ENCODE assay signal across 8 cellular contexts in the genomic region with DNA sequence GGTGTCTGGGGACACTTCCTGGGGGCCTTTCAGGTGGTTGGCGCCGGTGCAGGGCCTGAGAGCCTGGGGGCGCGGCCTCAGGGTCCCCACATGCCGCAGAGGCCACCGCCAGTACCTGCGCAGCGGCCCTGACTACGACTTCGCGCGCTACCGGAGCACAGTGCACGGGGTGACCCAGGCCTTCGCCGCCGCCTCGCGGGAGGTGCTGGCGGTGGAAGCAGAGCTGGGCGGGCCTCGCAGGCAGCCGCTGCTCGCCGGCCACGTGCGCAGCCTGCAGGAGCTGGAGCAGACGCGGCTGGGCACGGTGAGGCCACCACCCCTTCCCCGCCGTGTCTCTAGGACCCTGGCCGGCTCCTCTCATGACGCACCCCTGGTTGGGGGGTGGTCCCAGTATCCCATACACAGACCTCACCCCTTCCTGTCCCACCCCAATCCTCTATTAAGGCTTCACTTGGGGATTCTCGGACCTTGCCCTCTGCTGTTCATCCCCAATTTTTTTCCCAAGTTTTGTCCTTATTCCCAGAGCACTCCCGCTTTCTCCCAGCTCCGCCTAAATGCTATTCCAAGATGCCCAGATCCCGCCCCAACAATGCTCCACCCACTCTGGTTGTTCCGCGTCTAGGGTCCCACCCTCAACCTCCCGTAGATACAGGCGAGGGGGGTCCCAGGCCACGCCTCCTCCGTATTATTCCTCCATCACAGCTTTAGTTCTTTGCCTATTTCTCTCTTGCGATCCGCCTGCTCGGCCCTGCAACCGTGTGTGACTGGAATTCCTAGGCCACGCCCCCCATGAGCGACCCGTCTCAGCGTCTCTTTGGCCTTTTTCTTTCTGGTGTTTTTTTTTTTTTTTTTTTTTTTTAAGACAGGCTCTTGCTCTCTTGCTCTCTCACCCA. TPM values are rescaled to one million over a fixed set of nuclear protein-coding genes. Genes with fewer than 3 reads are reported as not detected.
A peak's percentile ranks its signal among the peaks of the same experiment; 100 is the strongest.
DNase-seq lines count a peak whose midpoint lies in the region; ATAC-seq, FAIRE-seq and TF ChIP-seq lines count a peak whose summit lies in the region.

No MANE protein-coding gene starts in this region.

- TF ChIP-seq EP300 in K562 (IDR thresholded peaks at IDR 0.05; ENCODE audit: low read length), result no peak

- no peak for TF ChIP-seq POLR2A in K562 (conservative IDR thresholded peaks at IDR 0.05)

- no peaks in the 10 kb centered on the region for H3K9me3 Mint-ChIP-seq in T-cell

- H3K79me2 ChIP-seq in MM.1S (ENCODE audit: low read length) (peaks cover 16% of the 10 kb centered on the region), K562 (ENCODE audit: control insufficient read depth, insufficient read depth, low read length) (peaks cover 24% of the 10 kb centered on the region)

- H3K4me1 ChIP-seq in MM.1S (ENCODE audit: low read length), result peaks cover 10% of the 10 kb centered on the region
- H3K4me1 ChIP-seq in K562 (replicated peaks in 1 of 2; ENCODE audit: control insufficient read depth in 2 of 2, insufficient read depth in 2 of 2, low read length in 2 of 2), result peaks cover 23 to 68% of the 10 kb centered on the region in 2 experiments
- H3K4me1 ChIP-seq in iPS-20b (ENCODE audit: insufficient read depth, low read length), result peaks cover 6% of the 10 kb centered on the region; the same call in 1 of the 2 replicates

- no peak for FAIRE-seq in K562 (lab: Jason Lieb, UNC)

- H3K4me3 Mint-ChIP-seq in T-cell, result peak overlapping the region; percentile 79 to 88 (median 80)

- in situ Hi-C loops in K562 (cut with MboI), result no loop called here

- H3K4me2 ChIP-seq in MM.1S (ENCODE audit: low read depth, low read length) (peak overlapping the region; percentile 99), K562 (ENCODE audit: insufficient read depth, low read length) (peak overlapping the region; percentile 89)

- peaks cover 20% of the 10 kb centered on the region for H3F3A ChIP-seq in MM.1S (ENCODE audit: insufficient read depth, low read length)

- TF ChIP-seq RAD21 in K562 (CRISPR knock-in tag; conservative IDR thresholded peaks at IDR 0.05 in 1 of 2, IDR thresholded peaks at IDR 0.05 in 1 of 2), result peak in 1 of 2 experiments; percentile 47; a peak in 2 of 4 replicates

- H3K9ac ChIP-seq in MM.1S (ENCODE audit: low read length), result peak overlapping the region; percentile 95
- H3K9ac ChIP-seq in K562 (ENCODE audit: insufficient read depth in 1 of 2, low read depth in 2 of 2, low read length in 2 of 2), result peak overlapping the region; percentile 85 to 93
- peak overlapping the region; percentile 89 for H3K9ac ChIP-seq in iPS-20b (ENCODE audit: low read depth, low read length)

- no peaks in the 10 kb centered on the region for H3K9me2 ChIP-seq in MM.1S (replicated peaks; ENCODE audit: insufficient read depth, low read length)

- H4K20me1 ChIP-seq in MM.1S (ENCODE audit: insufficient read depth, low read length), result no peaks in the 10 kb centered on the region
- H4K20me1 ChIP-seq in K562 (replicated peaks; ENCODE audit: control insufficient read depth, insufficient read depth, low read length), result peaks cover 6% of the 10 kb centered on the region; the same call in 1 of the 2 replicates

- H3K36me3 Mint-ChIP-seq in T-cell, result peaks cover 3% of the 10 kb centered on the region

- no peaks in the 10 kb centered on the region for H3K27me3 Mint-ChIP-seq in T-cell

- no peaks in the 10 kb centered on the region for H3K9me1 ChIP-seq in K562 (ENCODE audit: control insufficient read depth, insufficient read depth, low read length)

- peak overlapping the region; percentile 91 for H3K4me3 ChIP-seq in H7 (ENCODE audit: insufficient read depth, low read depth, low read length)
- peak overlapping the region; percentile 98 for H3K4me3 ChIP-seq in MM.1S (ENCODE audit: low read length)
- peak overlapping the region; percentile 71 for H3K4me3 ChIP-seq in K562
- H3K4me3 ChIP-seq in iPS-20b (ENCODE audit: low read length), result peak overlapping the region; percentile 88

- ATAC-seq in T-cell (replicated peaks in 1 of 4), result peak; percentile 59 to 61 (median 60)
- ATAC-seq in K562, result peak; percentile 78

- H3K9me3 ChIP-seq in MM.1S (replicated peaks; ENCODE audit: insufficient read depth, low read length) (no peaks in the 10 kb centered on the region), K562 (replicated peaks; ENCODE audit: control insufficient read depth, insufficient read depth, low read depth, low read length) (no peaks in the 10 kb centered on the region), iPS-20b (ENCODE audit: insufficient read depth, low read depth, low read length) (no peaks in the 10 kb centered on the region)

- H3K36me3 ChIP-seq in H7 (replicated peaks; ENCODE audit: control insufficient read depth, insufficient read depth, low read length) (peaks cover 2% of the 10 kb centered on the region; the same call in 1 of the 2 replicates), MM.1S (replicated peaks; ENCODE audit: insufficient read depth, low read length) (0 out of 2 replicates have a peak, but pooled peaks cover 7% of the 10 kb centered on the region), K562 (ENCODE audit: control insufficient read depth, insufficient read depth, low read length) (peaks cover 5% of the 10 kb centered on the region; the same call in 2 of the 3 replicates), iPS-20b (ENCODE audit: insufficient read depth, low read depth, low read length) (peaks cover 4% of the 10 kb centered on the region; the same call in 1 of the 2 replicates)

- TF ChIP-seq CTCF in MM.1S (IDR thresholded peaks at IDR 0.05; ENCODE audit: low read length) (peak; percentile 17; the same call in 1 of the 2 replicates), K562 (IDR thresholded peaks at IDR 0.05 in 2 of 3, conservative IDR thresholded peaks at IDR 0.05 in 1 of 3; ENCODE audit: insufficient read depth in 2 of 3, low read depth in 1 of 3, low read length in 3 of 3) (peak; percentile 24 to 57 (median 30); a peak in 4 of 6 replicates)

- no peaks in the 10 kb centered on the region for H3K27me3 ChIP-seq in H7 (ENCODE audit: control insufficient read depth, insufficient read depth, low read length)
- H3K27me3 ChIP-seq in MM.1S (replicated peaks; ENCODE audit: insufficient read depth, low read length), result no peaks in the 10 kb centered on the region
- no peaks in the 10 kb centered on the region for H3K27me3 ChIP-seq in K562 (ENCODE audit: control insufficient read depth in 2 of 2, insufficient read depth in 2 of 2, low read length in 2 of 2)
- H3K27me3 ChIP-seq in iPS-20b (ENCODE audit: insufficient read depth, low read length), result peaks cover under 1% of the 10 kb centered on the region; the same call in 1 of the 2 replicates

- H3K27ac ChIP-seq in MM.1S (ENCODE audit: low read length) (peak overlapping the region; percentile 92), K562 (ENCODE audit: extremely low read depth, low read depth, low read length) (peak overlapping the region; percentile 79), iPS-20b (ENCODE audit: low read length) (peak overlapping the region; percentile 63)

- POLR2A ChIA-PET in T-cell (lab: Charles Lee) (interaction anchor here (0.6 to 1.4 kb wide), 7 partner anchors 12 to 941 kb away, joined by 3 to 14 read pairs (median 5); a partner anchor contains a TSS), K562 (lab: Yijun Ruan, JAX) (interaction anchor here (0.6 to 5.4 kb wide), 11 partner anchors 8 to 371 kb away, joined by 3 to 39 read pairs (median 4); a partner anchor contains a TSS)

- DNase-seq in GM03348 (ENCODE audit: low spot score), result peak; percentile 78
- peak; percentile 88 for DNase-seq in H7
- peak; percentile 76 for DNase-seq in MM.1S
- peak in 31 of 34 experiments; percentile 51 to 80 (median 67) for DNase-seq in T-cell
- DNase-seq in K562 (ENCODE audit: extremely low read depth in 1 of 4, low spot score in 3 of 4), result peak; percentile 60 to 83 (median 67)
- DNase-seq in stimulated activated CD4-positive, alpha-beta T cell treated with anti-CD3 and anti-CD28 coated beads, Interleukin-15, amount 100 ng/mL, for 1 hour (ENCODE audit: low read depth in 1 of 2, low spot score in 1 of 2), result peak; percentile 46 to 51
- DNase-seq in A172 (ENCODE audit: low spot score), result no peak

- peak overlapping the region; percentile 89 for H3K27ac Mint-ChIP-seq in T-cell

- under 1% methylated on average over 51 of the region's 52 CpGs for WGBS in K562 (ENCODE audit: insufficient coverage, low coverage, missing lambda C conversion rate)

- BruUV-seq in K562 (replicated peaks; lab: Mats Ljungman, UMichigan), result no TSS peak

- peaks cover 37 to 48% (median 38%) of the 10 kb centered on the region in 3 donors for H3K4me1 Mint-ChIP-seq in T-cell

- intact Hi-C loops in K562 (cut with micrococcal nuclease), result loop anchor here (1.0 to 10.0 kb wide), 7 partner anchors 19 to 255 kb away; a partner anchor contains a TSS

- H2AFZ ChIP-seq in MM.1S (ENCODE audit: low read length), result peak overlapping the region; percentile 92
- H2AFZ ChIP-seq in K562 (ENCODE audit: low read depth, low read length), result peak overlapping the region; percentile 79

- CTCF ChIA-PET in T-cell (lab: Charles Lee) (interaction anchor here (0.6 to 3.2 kb wide), 6 partner anchors 18 to 260 kb away, joined by 3 to 24 read pairs (median 9); a partner anchor contains a TSS), K562 (lab: Yijun Ruan, JAX; ENCODE audit: low intra/inter-chr PET ratio) (interaction anchor here (0.6 to 1.6 kb wide), 3 partner anchors 86 to 258 kb away, joined by 3 to 4 read pairs (median 4); no protein-coding TSS in a partner anchor)

RNA-seq across cellular contexts. Expression of a gene that starts 1.0 kb away (rescaled TPM):
- 117 TPM in 2 replicates for total RNA-seq in H7 (2014; rRNA removed; shearing (Covaris generic))
- total RNA-seq in T-cell (100 to 1,000 TPM in 4 of 5 donors, 10 to 100 TPM in 1; 91.8 to 166 (median 150) TPM), K562 (2014; rRNA removed) (118 and 136 TPM in 2 replicates), K562 (2014; rRNA removed; fragmentation: Illumina TruSeq; extraction: Trizol) (4.8 and 7.2 TPM in 2 replicates), K562 (2015; rRNA removed; fragmentation: Illumina TruSeq; extraction: Trizol) (17.4 and 17.7 TPM in 2 replicates), K562 (2021) (78.5 and 87.0 TPM in 2 replicates)
- total RNA-seq in K562 (2011; cell fraction: chromatin; rRNA removed; ENCODE audit: low replicate concordance), result 18.7 and 60.0 TPM in 2 replicates
- 56.3 and 62.2 TPM in 2 replicates for total RNA-seq in K562 (2011; cell fraction: nucleolus; rRNA removed)
- 43.5 and 57.0 TPM in 2 replicates for total RNA-seq in K562 (2011; cell fraction: nucleoplasm; rRNA removed)
- polyA plus RNA-seq in K562 (2011; rRNA removed) (13.8 and 19.2 TPM in 2 replicates), K562 (2014; fragmentation: Illumina TruSeq; extraction: Trizol) (5.7 and 8.4 TPM in 2 replicates), K562 (2014; fragmentation: Nextera tagmentation; extraction: Ambion mirVana) (1 to 10 TPM; 1.9 to 4.7 TPM), K562 (2014; rRNA removed) (102 and 115 TPM in 2 replicates)
- 34.7 and 78.2 TPM in 2 replicates for polyA plus RNA-seq in K562 (2011; cell fraction: cytosol; rRNA removed)
- polyA plus RNA-seq in K562 (2011; cell fraction: nucleus; rRNA removed), result 180 and 217 TPM in 2 replicates
- polyA plus RNA-seq in K562 (2012), result 58.6 and 65.4 TPM in 2 replicates
- polyA minus RNA-seq in K562 (2011; rRNA and poly(A)+ RNA removed), result 1.2 and 1.4 TPM in 2 replicates
- polyA minus RNA-seq in K562 (2011; cell fraction: cytosol; rRNA and poly(A)+ RNA removed), result 11.4 and 17.5 TPM in 2 replicates
- polyA minus RNA-seq in K562 (2011; cell fraction: nucleus; rRNA and poly(A)+ RNA removed), result 9.3 and 9.8 TPM in 2 replicates
- 122 and 137 TPM in 2 replicates for total RNA-seq in A172 (2014; rRNA removed; shearing (Covaris generic))

RNA-seq across cellular contexts. Expression of a gene that starts 17.0 kb away (rescaled TPM):
- total RNA-seq in H7 (2014; rRNA removed; shearing (Covaris generic)), result 47.4 and 52.8 TPM in 2 replicates
- under 1 TPM in 2 of 5 donors, not detected in 3; 0.56 to 0.73 TPM for total RNA-seq in T-cell
- total RNA-seq in K562 (2011; cell fraction: chromatin; rRNA removed; ENCODE audit: low replicate concordance), result 2.2 TPM in 1 of 2 replicates, not detected in the other
- 0.79 and 2.8 TPM in 2 replicates for total RNA-seq in K562 (2011; cell fraction: nucleolus; rRNA removed)
- 1.1 and 1.8 TPM in 2 replicates for total RNA-seq in K562 (2011; cell fraction: nucleoplasm; rRNA removed)
- 2.9 and 5.2 TPM in 2 replicates for total RNA-seq in K562 (2014; rRNA removed)
- total RNA-seq in K562 (2014; rRNA removed; fragmentation: Illumina TruSeq; extraction: Trizol), result 0.98 and 1.1 TPM in 2 replicates
- 1.5 and 1.6 TPM in 2 replicates for total RNA-seq in K562 (2015; rRNA removed; fragmentation: Illumina TruSeq; extraction: Trizol)
- total RNA-seq in K562 (2021), result 3.3 and 5.6 TPM in 2 replicates
- 0.85 and 2.3 TPM in 2 replicates for polyA plus RNA-seq in K562 (2011; rRNA removed)
- 1.8 and 1.9 TPM in 2 replicates for polyA plus RNA-seq in K562 (2011; cell fraction: cytosol; rRNA removed)
- polyA plus RNA-seq in K562 (2011; cell fraction: nucleus; rRNA removed), result 1.1 and 3.9 TPM in 2 replicates
- polyA plus RNA-seq in K562 (2012), result 3.7 and 4.7 TPM in 2 replicates
- polyA plus RNA-seq in K562 (2014; fragmentation: Illumina TruSeq; extraction: Trizol), result 0.90 and 1.2 TPM in 2 replicates
- 1 to 10 TPM; 1.7 to 1.8 TPM for polyA plus RNA-seq in K562 (2014; fragmentation: Nextera tagmentation; extraction: Ambion mirVana)
- 3.6 and 3.9 TPM in 2 replicates for polyA plus RNA-seq in K562 (2014; rRNA removed)
- not detected in 2 replicates for polyA minus RNA-seq in K562 (2011; rRNA and poly(A)+ RNA removed)
- 4.5 TPM in 1 of 2 replicates, not detected in the other for polyA minus RNA-seq in K562 (2011; cell fraction: cytosol; rRNA and poly(A)+ RNA removed)
- 0.22 TPM in 1 of 2 replicates, not detected in the other for polyA minus RNA-seq in K562 (2011; cell fraction: nucleus; rRNA and poly(A)+ RNA removed)
- 29.3 and 55.9 TPM in 2 replicates for total RNA-seq in A172 (2014; rRNA removed; shearing (Covaris generic))

RNA-seq across cellular contexts. Expression of a gene that starts 18.0 kb away (rescaled TPM):
- total RNA-seq in H7 (2014; rRNA removed; shearing (Covaris generic)), result 1,268 and 1,295 TPM in 2 replicates
- total RNA-seq in T-cell (1,000 to 10,000 TPM; 1,917 to 2,053 (median 1,972) TPM), K562 (2014; rRNA removed) (1,110 and 1,524 TPM in 2 replicates), K562 (2014; rRNA removed; fragmentation: Illumina TruSeq; extraction: Trizol) (1,512 and 1,662 TPM in 2 replicates), K562 (2015; rRNA removed; fragmentation: Illumina TruSeq; extraction: Trizol) (1,433 and 1,470 TPM in 2 replicates), K562 (2021) (2,028 and 2,215 TPM in 2 replicates)
- total RNA-seq in K562 (2011; cell fraction: chromatin; rRNA removed; ENCODE audit: low replicate concordance), result 157 and 351 TPM in 2 replicates
- 427 and 474 TPM in 2 replicates for total RNA-seq in K562 (2011; cell fraction: nucleolus; rRNA removed)
- 616 and 1,019 TPM in 2 replicates for total RNA-seq in K562 (2011; cell fraction: nucleoplasm; rRNA removed)
- polyA plus RNA-seq in K562 (2011; rRNA removed) (1,733 and 2,197 TPM in 2 replicates), K562 (2014; fragmentation: Illumina TruSeq; extraction: Trizol) (2,671 and 2,751 TPM in 2 replicates), K562 (2014; fragmentation: Nextera tagmentation; extraction: Ambion mirVana) (1,000 to 10,000 TPM; 2,213 to 2,563 TPM), K562 (2014; rRNA removed) (1,690 and 2,247 TPM in 2 replicates)
- 4,493 and 4,718 TPM in 2 replicates for polyA plus RNA-seq in K562 (2011; cell fraction: cytosol; rRNA removed)
- 1,163 and 1,235 TPM in 2 replicates for polyA plus RNA-seq in K562 (2011; cell fraction: nucleus; rRNA removed)
- 2,878 and 4,513 TPM in 2 replicates for polyA plus RNA-seq in K562 (2012)
- 1,555 and 1,880 TPM in 2 replicates for polyA minus RNA-seq in K562 (2011; rRNA and poly(A)+ RNA removed)
- 757 and 815 TPM in 2 replicates for polyA minus RNA-seq in K562 (2011; cell fraction: cytosol; rRNA and poly(A)+ RNA removed)
- 165 and 281 TPM in 2 replicates for polyA minus RNA-seq in K562 (2011; cell fraction: nucleus; rRNA and poly(A)+ RNA removed)
- 779 and 974 TPM in 2 replicates for total RNA-seq in A172 (2014; rRNA removed; shearing (Covaris generic))

RNA-seq across cellular contexts. Expression of a gene that starts 23.0 kb away (rescaled TPM):
- total RNA-seq in H7 (2014; rRNA removed; shearing (Covaris generic)), result 1.8 and 3.5 TPM in 2 replicates
- total RNA-seq in T-cell (under 1 TPM in 2 of 5 donors, not detected in 3; 0.38 to 0.40 TPM), K562 (2014; rRNA removed) (not detected in 2 replicates), K562 (2014; rRNA removed; fragmentation: Illumina TruSeq; extraction: Trizol) (not detected in 2 replicates), K562 (2015; rRNA removed; fragmentation: Illumina TruSeq; extraction: Trizol) (not detected in 2 replicates), K562 (2021) (not detected in 2 replicates)
- 0.23 TPM in 1 of 2 replicates, not detected in the other for total RNA-seq in K562 (2011; cell fraction: chromatin; rRNA removed; ENCODE audit: low replicate concordance)
- 0.33 TPM in 1 of 2 replicates, not detected in the other for total RNA-seq in K562 (2011; cell fraction: nucleolus; rRNA removed)
- 1.7 TPM in 1 of 2 replicates, not detected in the other for total RNA-seq in K562 (2011; cell fraction: nucleoplasm; rRNA removed)
- polyA plus RNA-seq in K562 (2011; rRNA removed) (not detected in 2 replicates), K562 (2014; fragmentation: Illumina TruSeq; extraction: Trizol) (0.25 TPM in 1 of 2 replicates, not detected in the other), K562 (2014; fragmentation: Nextera tagmentation; extraction: Ambion mirVana) (not detected), K562 (2014; rRNA removed) (0.37 TPM in 1 of 2 replicates, not detected in the other)
- 0.18 TPM in 1 of 2 replicates, not detected in the other for polyA plus RNA-seq in K562 (2011; cell fraction: cytosol; rRNA removed)
- 0.47 and 1.00 TPM in 2 replicates for polyA plus RNA-seq in K562 (2011; cell fraction: nucleus; rRNA removed)
- 0.10 and 0.48 TPM in 2 replicates for polyA plus RNA-seq in K562 (2012)
- not detected in 2 replicates for polyA minus RNA-seq in K562 (2011; rRNA and poly(A)+ RNA removed)
- not detected in 2 replicates for polyA minus RNA-seq in K562 (2011; cell fraction: cytosol; rRNA and poly(A)+ RNA removed)
- not detected in 2 replicates for polyA minus RNA-seq in K562 (2011; cell fraction: nucleus; rRNA and poly(A)+ RNA removed)
- 5.2 and 5.4 TPM in 2 replicates for total RNA-seq in A172 (2014; rRNA removed; shearing (Covaris generic))

RNA-seq across cellular contexts. Expression of a gene that starts 32.0 kb away (rescaled TPM):
- total RNA-seq in H7 (2014; rRNA removed; shearing (Covaris generic)), result 190 and 202 TPM in 2 replicates
- total RNA-seq in T-cell (100 to 1,000 TPM in 1 of 5 donors, 10 to 100 TPM in 4; 73.1 to 112 (median 95.8) TPM), K562 (2014; rRNA removed) (133 and 147 TPM in 2 replicates), K562 (2014; rRNA removed; fragmentation: Illumina TruSeq; extraction: Trizol) (48.7 and 66.2 TPM in 2 replicates), K562 (2015; rRNA removed; fragmentation: Illumina TruSeq; extraction: Trizol) (80.5 and 83.3 TPM in 2 replicates), K562 (2021) (114 and 118 TPM in 2 replicates)
- 91.9 and 173 TPM in 2 replicates for total RNA-seq in K562 (2011; cell fraction: chromatin; rRNA removed; ENCODE audit: low replicate concordance)
- 110 and 120 TPM in 2 replicates for total RNA-seq in K562 (2011; cell fraction: nucleolus; rRNA removed)
- 109 and 127 TPM in 2 replicates for total RNA-seq in K562 (2011; cell fraction: nucleoplasm; rRNA removed)
- polyA plus RNA-seq in K562 (2011; rRNA removed) (159 and 217 TPM in 2 replicates), K562 (2014; fragmentation: Illumina TruSeq; extraction: Trizol) (191 and 210 TPM in 2 replicates), K562 (2014; fragmentation: Nextera tagmentation; extraction: Ambion mirVana) (10 to 100 TPM; 21.9 to 41.3 TPM), K562 (2014; rRNA removed) (153 and 177 TPM in 2 replicates)
- polyA plus RNA-seq in K562 (2011; cell fraction: cytosol; rRNA removed), result 242 and 309 TPM in 2 replicates
- polyA plus RNA-seq in K562 (2011; cell fraction: nucleus; rRNA removed), result 149 and 198 TPM in 2 replicates
- 146 and 182 TPM in 2 replicates for polyA plus RNA-seq in K562 (2012)
- 64.2 and 93.8 TPM in 2 replicates for polyA minus RNA-seq in K562 (2011; rRNA and poly(A)+ RNA removed)
- polyA minus RNA-seq in K562 (2011; cell fraction: cytosol; rRNA and poly(A)+ RNA removed), result 88.9 and 91.1 TPM in 2 replicates
- polyA minus RNA-seq in K562 (2011; cell fraction: nucleus; rRNA and poly(A)+ RNA removed), result 27.5 and 34.8 TPM in 2 replicates
- 111 and 117 TPM in 2 replicates for total RNA-seq in A172 (2014; rRNA removed; shearing (Covaris generic))
